1 cellular context compared by ENCODE assay signal in the genomic region with DNA sequence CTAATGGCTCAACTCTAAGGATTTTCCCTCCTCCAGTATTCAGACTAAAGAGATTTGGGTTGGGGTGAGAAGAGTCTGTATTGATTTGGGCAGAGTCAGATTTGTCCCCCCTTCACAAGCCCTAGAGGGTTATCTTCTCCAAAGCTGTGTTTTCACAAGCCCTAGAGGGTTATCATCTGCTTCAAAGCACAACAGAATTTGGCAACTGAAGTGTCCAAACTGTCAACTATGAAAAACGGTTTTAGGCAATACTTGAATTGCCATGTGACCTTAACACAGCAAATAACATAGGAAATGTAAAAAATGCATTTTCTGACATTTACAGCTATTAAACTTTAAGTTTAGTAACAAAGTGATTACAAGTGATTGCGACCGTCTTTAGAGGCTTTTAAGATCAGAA.
TF ChIP-seq lines count a peak whose summit lies in the region.

No MANE protein-coding gene starts in this region.

TF ChIP-seq in K562, 482 proteins besides CTCF, POLR2A, EP300 and RAD21 (continued from another document):
- TF ChIP-seq, protein P1, sequence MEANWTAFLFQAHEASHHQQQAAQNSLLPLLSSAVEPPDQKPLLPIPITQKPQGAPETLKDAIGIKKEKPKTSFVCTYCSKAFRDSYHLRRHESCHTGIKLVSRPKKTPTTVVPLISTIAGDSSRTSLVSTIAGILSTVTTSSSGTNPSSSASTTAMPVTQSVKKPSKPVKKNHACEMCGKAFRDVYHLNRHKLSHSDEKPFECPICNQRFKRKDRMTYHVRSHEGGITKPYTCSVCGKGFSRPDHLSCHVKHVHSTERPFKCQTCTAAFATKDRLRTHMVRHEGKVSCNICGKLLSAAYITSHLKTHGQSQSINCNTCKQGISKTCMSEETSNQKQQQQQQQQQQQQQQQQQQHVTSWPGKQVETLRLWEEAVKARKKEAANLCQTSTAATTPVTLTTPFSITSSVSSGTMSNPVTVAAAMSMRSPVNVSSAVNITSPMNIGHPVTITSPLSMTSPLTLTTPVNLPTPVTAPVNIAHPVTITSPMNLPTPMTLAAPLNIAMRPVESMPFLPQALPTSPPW (CRISPR knock-in tag; IDR thresholded peaks at IDR 0.05), result peak; percentile 94
- TF ChIP-seq ZC3H8 (IDR thresholded peaks at IDR 0.05) (no peak), FUS (optimal IDR thresholded peaks at IDR 0.05; ENCODE audit: low read depth, low read length) (no peak), SETDB1 (IDR thresholded peaks at IDR 0.05; ENCODE audit: low read length) (no peak), ZNF764 (CRISPR knock-in tag; IDR thresholded peaks at IDR 0.05; ENCODE audit: low read depth) (no peak), CC2D1A (IDR thresholded peaks at IDR 0.05) (peak; percentile 44; the same call in 1 of the 2 replicates), SRF (CRISPR knock-in tag; IDR thresholded peaks at IDR 0.05) (no peak), ARHGAP35 (IDR thresholded peaks at IDR 0.05; ENCODE audit: partially characterized antibody) (no peak), NR2F6 (CRISPR knock-in tag; IDR thresholded peaks at IDR 0.05) (no peak), KDM1A (IDR thresholded peaks at IDR 0.05) (peak; percentile 81 to 85), MCM5 (IDR thresholded peaks at IDR 0.05; ENCODE audit: low read depth) (no peak), ZNF133 (CRISPR knock-in tag; IDR thresholded peaks at IDR 0.05) (no peak), BCL6 (CRISPR knock-in tag; IDR thresholded peaks at IDR 0.05) (no peak), MTA2 (IDR thresholded peaks at IDR 0.05; ENCODE audit: low read depth) (peak; percentile 21; the same call in 1 of the 2 replicates), CEBPG (CRISPR knock-in tag; IDR thresholded peaks at IDR 0.05) (no peak), CEBPG (tag; conservative IDR thresholded peaks at IDR 0.05 in 1 of 2, IDR thresholded peaks at IDR 0.05 in 1 of 2) (peak in 1 of 2 experiments; percentile 64; a peak in 2 of 4 replicates), ZFP36 (IDR thresholded peaks at IDR 0.05; ENCODE audit: low read depth, low read length, partially characterized antibody) (no peak), ZNF696 (CRISPR knock-in tag; conservative IDR thresholded peaks at IDR 0.05) (no peak)
- TF ChIP-seq, protein P2, sequence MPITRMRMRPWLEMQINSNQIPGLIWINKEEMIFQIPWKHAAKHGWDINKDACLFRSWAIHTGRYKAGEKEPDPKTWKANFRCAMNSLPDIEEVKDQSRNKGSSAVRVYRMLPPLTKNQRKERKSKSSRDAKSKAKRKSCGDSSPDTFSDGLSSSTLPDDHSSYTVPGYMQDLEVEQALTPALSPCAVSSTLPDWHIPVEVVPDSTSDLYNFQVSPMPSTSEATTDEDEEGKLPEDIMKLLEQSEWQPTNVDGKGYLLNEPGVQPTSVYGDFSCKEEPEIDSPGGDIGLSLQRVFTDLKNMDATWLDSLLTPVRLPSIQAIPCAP (CRISPR knock-in tag; IDR thresholded peaks at IDR 0.05; ENCODE audit: borderline replicate concordance), result no peak
- TF ChIP-seq, protein P3, sequence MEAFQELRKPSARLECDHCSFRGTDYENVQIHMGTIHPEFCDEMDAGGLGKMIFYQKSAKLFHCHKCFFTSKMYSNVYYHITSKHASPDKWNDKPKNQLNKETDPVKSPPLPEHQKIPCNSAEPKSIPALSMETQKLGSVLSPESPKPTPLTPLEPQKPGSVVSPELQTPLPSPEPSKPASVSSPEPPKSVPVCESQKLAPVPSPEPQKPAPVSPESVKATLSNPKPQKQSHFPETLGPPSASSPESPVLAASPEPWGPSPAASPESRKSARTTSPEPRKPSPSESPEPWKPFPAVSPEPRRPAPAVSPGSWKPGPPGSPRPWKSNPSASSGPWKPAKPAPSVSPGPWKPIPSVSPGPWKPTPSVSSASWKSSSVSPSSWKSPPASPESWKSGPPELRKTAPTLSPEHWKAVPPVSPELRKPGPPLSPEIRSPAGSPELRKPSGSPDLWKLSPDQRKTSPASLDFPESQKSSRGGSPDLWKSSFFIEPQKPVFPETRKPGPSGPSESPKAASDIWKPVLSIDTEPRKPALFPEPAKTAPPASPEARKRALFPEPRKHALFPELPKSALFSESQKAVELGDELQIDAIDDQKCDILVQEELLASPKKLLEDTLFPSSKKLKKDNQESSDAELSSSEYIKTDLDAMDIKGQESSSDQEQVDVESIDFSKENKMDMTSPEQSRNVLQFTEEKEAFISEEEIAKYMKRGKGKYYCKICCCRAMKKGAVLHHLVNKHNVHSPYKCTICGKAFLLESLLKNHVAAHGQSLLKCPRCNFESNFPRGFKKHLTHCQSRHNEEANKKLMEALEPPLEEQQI (IDR thresholded peaks at IDR 0.05), result peak; percentile 50
